ENCODE assay signal across 19 cellular contexts in genomic region chr1:176211395-176212165, GRCh38. TPM values are rescaled to one million over a fixed set of nuclear protein-coding genes. Genes with fewer than 3 reads are reported as not detected.
DNase-seq lines count a peak whose midpoint lies in the region; ATAC-seq, FAIRE-seq and TF ChIP-seq lines count a peak whose summit lies in the region.
"Had no signal": no experiment of that assay in that cellular context is flagged by ENCODE, and none has a peak within 500 bp of the region (broad histone marks: within the 10 kb centered on the region; RNA-seq: fewer than 3 reads in every experiment).

No MANE protein-coding gene starts in this region.

- TF ChIP-seq CTCF in NB4 (IDR thresholded peaks at IDR 0.05; ENCODE audit: low read depth, low read length) (no peak), K562 (IDR thresholded peaks at IDR 0.05 in 2 of 3, conservative IDR thresholded peaks at IDR 0.05 in 1 of 3; ENCODE audit: insufficient read depth in 2 of 3, low read depth in 1 of 3, low read length in 3 of 3) (no peak), progenitor cell of endocrine pancreas (IDR thresholded peaks at IDR 0.05; ENCODE audit: unreplicated experiment) (no peak), foreskin fibroblast (IDR thresholded peaks at IDR 0.05; ENCODE audit: low read depth, low read length) (no peak)

- H3K36me3 Mint-ChIP-seq in progenitor cell of endocrine pancreas (ENCODE audit: insufficient read depth): no peaks in the 10 kb centered on the region

- intact Hi-C loops in K562 (cut with micrococcal nuclease): no loop called here

- POLR2A ChIA-PET in K562 (lab: Yijun Ruan, JAX): interaction anchor here (0.6 kb wide), 2 partner anchors 146 to 1415 kb away, joined by 3 to 4 read pairs; no protein-coding TSS in a partner anchor

- no peak overlapping the region for H3K9ac ChIP-seq in K562 (ENCODE audit: insufficient read depth in 1 of 2, low read depth in 2 of 2, low read length in 2 of 2)

- WGBS in K562 (ENCODE audit: insufficient coverage, low coverage, missing lambda C conversion rate): 67% methylated on average over 1 of the region's 1 CpG

- H3K79me2 ChIP-seq in K562 (ENCODE audit: control insufficient read depth, insufficient read depth, low read length): peaks cover 20% of the 10 kb centered on the region

- H3K4me2 ChIP-seq in K562 (ENCODE audit: insufficient read depth, low read length): no peak overlapping the region

- no peak for TF ChIP-seq EP300 in K562 (IDR thresholded peaks at IDR 0.05; ENCODE audit: low read length)

- no peaks in the 10 kb centered on the region for H3K9me1 ChIP-seq in K562 (ENCODE audit: control insufficient read depth, insufficient read depth, low read length)

- no peaks in the 10 kb centered on the region for H3K9me3 ChIP-seq in K562 (replicated peaks; ENCODE audit: control insufficient read depth, insufficient read depth, low read depth, low read length)
- H3K9me3 ChIP-seq: thoracic aorta had no signal

- H3K27ac ChIP-seq in K562 (ENCODE audit: extremely low read depth, low read depth, low read length): no peak overlapping the region
- H3K27ac ChIP-seq: thoracic aorta had no signal

- no peaks in the 10 kb centered on the region for H3K9me3 Mint-ChIP-seq in progenitor cell of endocrine pancreas (ENCODE audit: low read depth)
- H3K9me3 Mint-ChIP-seq: activated CD4-positive, alpha-beta T cell treated with anti-CD3 and anti-CD28 coated beads, Interleukin-2, amount 10 ng/mL, durations not matched to agents 7 days and 5 days; central memory CD8-positive, alpha-beta T cell; stimulated activated naive B cell treated with anti-CD40 and anti-IgM and Interleukin-4, amounts not matched to agents 10 μg/mL and 1 μg/mL and 100 μg/mL, for 72 hours had no signal

- in situ Hi-C loops in K562 (cut with MboI): no loop called here

- no peaks in the 10 kb centered on the region for H3K27me3 ChIP-seq in K562 (ENCODE audit: control insufficient read depth in 2 of 2, insufficient read depth in 2 of 2, low read length in 2 of 2)

- H3K4me1 Mint-ChIP-seq in progenitor cell of endocrine pancreas (ENCODE audit: low read depth): peaks cover 16% of the 10 kb centered on the region
- H3K4me1 Mint-ChIP-seq: central memory CD8-positive, alpha-beta T cell had no signal

- peak overlapping the region; percentile 75 for H3K27ac Mint-ChIP-seq in progenitor cell of endocrine pancreas
- H3K27ac Mint-ChIP-seq: activated CD4-positive, alpha-beta T cell treated with anti-CD3 and anti-CD28 coated beads, Interleukin-2, amount 10 ng/mL, durations not matched to agents 7 days and 5 days; stimulated activated naive B cell treated with anti-CD40 and anti-IgM and Interleukin-4, amounts not matched to agents 10 μg/mL and 1 μg/mL and 100 μg/mL, for 72 hours had no signal

- BruUV-seq in K562 (replicated peaks; lab: Mats Ljungman, UMichigan): no TSS peak

- no peak overlapping the region for H3K4me3 ChIP-seq in NB4 (ENCODE audit: low read depth, low read length)
- H3K4me3 ChIP-seq in K562: no peak overlapping the region
- no peak overlapping the region for H3K4me3 ChIP-seq in foreskin fibroblast (ENCODE audit: low read depth in 1 of 2, low read length in 2 of 2)
- H3K4me3 ChIP-seq: thoracic aorta had no signal

- DNase-seq in GF-D8 (lab: John Stamatoyannopoulos, UW): peak; percentile 61
- peak; percentile 59 for DNase-seq in NB4 (ENCODE audit: low read depth)
- no peak for DNase-seq in K562 (ENCODE audit: extremely low read depth in 1 of 4, low spot score in 3 of 4)
- DNase-seq in progenitor cell of endocrine pancreas (ENCODE audit: low spot score, unreplicated experiment): no peak
- no peak for DNase-seq in NCI-H774 (lab: John Stamatoyannopoulos, UW)
- no peak for DNase-seq in foreskin fibroblast
- DNase-seq in dedifferentiated amniotic fluid mesenchymal stem cell (ENCODE audit: extremely low spot score): no peak
- DNase-seq: activated CD4-positive, alpha-beta T cell treated with anti-CD3 and anti-CD28 coated beads, Interleukin-2, amount 10 ng/mL, durations not matched to agents 7 days and 5 days; activated naive CD4-positive, alpha-beta T cell; anterior cingulate cortex; DND-41; effector memory CD4-positive, alpha-beta T cell; glutamatergic neuron; occipital lobe; stimulated activated naive B cell treated with anti-CD40 and anti-IgM and Interleukin-4, amounts not matched to agents 10 μg/mL and 1 μg/mL and 100 μg/mL, for 72 hours had no signal

- peaks cover 0 to 10% of the 10 kb centered on the region in 2 experiments; a peak in 2 of 5 replicates for H3K4me1 ChIP-seq in K562 (replicated peaks in 1 of 2; ENCODE audit: control insufficient read depth in 2 of 2, insufficient read depth in 2 of 2, low read length in 2 of 2)

- TF ChIP-seq RAD21 in K562 (CRISPR knock-in tag; conservative IDR thresholded peaks at IDR 0.05 in 1 of 2, IDR thresholded peaks at IDR 0.05 in 1 of 2): no peak

- no peak for ATAC-seq in K562
- ATAC-seq in HG02870 (IDR thresholded peaks at IDR 0.05; ENCODE audit: unreplicated experiment): no peak
- ATAC-seq: sciatic nerve; stimulated activated naive B cell treated with anti-CD40 and anti-IgM and Interleukin-4, amounts not matched to agents 10 μg/mL and 1 μg/mL and 100 μg/mL, for 72 hours had no signal

- H4K20me1 ChIP-seq in K562 (replicated peaks; ENCODE audit: control insufficient read depth, insufficient read depth, low read length): no peaks in the 10 kb centered on the region

- FAIRE-seq in K562 (lab: Jason Lieb, UNC): no peak

- no peaks in the 10 kb centered on the region for H3K27me3 Mint-ChIP-seq in progenitor cell of endocrine pancreas

- CTCF ChIA-PET in K562 (lab: Yijun Ruan, JAX; ENCODE audit: low intra/inter-chr PET ratio): no interaction called here

- H3K36me3 ChIP-seq in K562 (ENCODE audit: control insufficient read depth, insufficient read depth, low read length): no peaks in the 10 kb centered on the region
- H3K36me3 ChIP-seq: thoracic aorta had no signal

- no peak overlapping the region for H2AFZ ChIP-seq in K562 (ENCODE audit: low read depth, low read length)

- no peak overlapping the region for H3K4me3 Mint-ChIP-seq in progenitor cell of endocrine pancreas (ENCODE audit: low read depth)
- H3K4me3 Mint-ChIP-seq: activated CD4-positive, alpha-beta T cell treated with anti-CD3 and anti-CD28 coated beads, Interleukin-2, amount 10 ng/mL, durations not matched to agents 7 days and 5 days; central memory CD8-positive, alpha-beta T cell; stimulated activated naive B cell treated with anti-CD40 and anti-IgM and Interleukin-4, amounts not matched to agents 10 μg/mL and 1 μg/mL and 100 μg/mL, for 72 hours had no signal

- no peak for TF ChIP-seq POLR2A in NB4 (IDR thresholded peaks at IDR 0.05; ENCODE audit: extremely low read depth, insufficient read length)
- TF ChIP-seq POLR2A in K562 (conservative IDR thresholded peaks at IDR 0.05): no peak

TF ChIP-seq in K562, 482 proteins besides CTCF, POLR2A, EP300 and RAD21:
- TF ChIP-seq TAF1 (IDR thresholded peaks at IDR 0.05; ENCODE audit: control insufficient read depth, extremely low read depth, insufficient read depth, low read length, severe bottlenecking): no peak
- no peak for TF ChIP-seq CEBPG (CRISPR knock-in tag; IDR thresholded peaks at IDR 0.05)
- TF ChIP-seq CEBPG (tag; conservative IDR thresholded peaks at IDR 0.05 in 1 of 2, IDR thresholded peaks at IDR 0.05 in 1 of 2): peak; percentile 46 to 65; a peak in 3 of 4 replicates
- TF ChIP-seq ATF3 (IDR thresholded peaks at IDR 0.05): 0 out of 2 replicates have a peak, but pooled peaks have one; percentile 23
- no peak for TF ChIP-seq ATF3 (CRISPR knock-in tag; conservative IDR thresholded peaks at IDR 0.05)

RNA-seq across cellular contexts. Expression of gene COP1, which starts 4.5 kb away (rescaled TPM):
- 123 and 224 TPM in 2 replicates for total RNA-seq in K562 (2011; cell fraction: chromatin; rRNA removed; ENCODE audit: low replicate concordance)
- total RNA-seq in K562 (2011; cell fraction: nucleolus; rRNA removed): 57.4 and 60.3 TPM in 2 replicates
- total RNA-seq in K562 (2011; cell fraction: nucleoplasm; rRNA removed): 81.3 and 89.8 TPM in 2 replicates
- 39.1 and 54.6 TPM in 2 replicates for total RNA-seq in K562 (2014; rRNA removed)
- 77.7 and 90.3 TPM in 2 replicates for total RNA-seq in K562 (2014; rRNA removed; fragmentation: Illumina TruSeq; extraction: Trizol)
- 74.6 and 77.1 TPM in 2 replicates for total RNA-seq in K562 (2015; rRNA removed; fragmentation: Illumina TruSeq; extraction: Trizol)
- 53.8 and 58.6 TPM in 2 replicates for total RNA-seq in K562 (2021)
- 60.6 and 60.8 TPM in 2 replicates for polyA plus RNA-seq in K562 (2011; rRNA removed)
- 20.1 and 43.7 TPM in 2 replicates for polyA plus RNA-seq in K562 (2011; cell fraction: cytosol; rRNA removed)
- polyA plus RNA-seq in K562 (2011; cell fraction: nucleus; rRNA removed): 22.1 and 43.6 TPM in 2 replicates
- 53.4 and 55.8 TPM in 2 replicates for polyA plus RNA-seq in K562 (2012)
- 56.3 and 58.6 TPM in 2 replicates for polyA plus RNA-seq in K562 (2014; fragmentation: Illumina TruSeq; extraction: Trizol)
- polyA plus RNA-seq in K562 (2014; fragmentation: Nextera tagmentation; extraction: Ambion mirVana): 10 to 100 TPM; 25.8 to 29.5 TPM
- 43.7 and 46.5 TPM in 2 replicates for polyA plus RNA-seq in K562 (2014; rRNA removed)
- 151 and 181 TPM in 2 replicates for polyA minus RNA-seq in K562 (2011; rRNA and poly(A)+ RNA removed)
- 38.4 and 46.2 TPM in 2 replicates for polyA minus RNA-seq in K562 (2011; cell fraction: cytosol; rRNA and poly(A)+ RNA removed)
- 82.7 and 136 TPM in 2 replicates for polyA minus RNA-seq in K562 (2011; cell fraction: nucleus; rRNA and poly(A)+ RNA removed)
- total RNA-seq in progenitor cell of endocrine pancreas: 58.1 and 60.2 TPM in 2 replicates

Comparison
In these comparisons a context has a peak if more than half of its experiments do, and no peak if none do; other contexts are left out.
1. DNase-seq: peak in GF-D8 (single experiment) and NB4 (single experiment); none in K562 (0 of 4), progenitor cell of endocrine pancreas (single experiment), NCI-H774 (single experiment), foreskin fibroblast (0 of 2) and dedifferentiated amniotic fluid mesenchymal stem cell (single experiment).